Comparison of ENCODE assay signal across 14 cellular contexts in the genomic region with DNA sequence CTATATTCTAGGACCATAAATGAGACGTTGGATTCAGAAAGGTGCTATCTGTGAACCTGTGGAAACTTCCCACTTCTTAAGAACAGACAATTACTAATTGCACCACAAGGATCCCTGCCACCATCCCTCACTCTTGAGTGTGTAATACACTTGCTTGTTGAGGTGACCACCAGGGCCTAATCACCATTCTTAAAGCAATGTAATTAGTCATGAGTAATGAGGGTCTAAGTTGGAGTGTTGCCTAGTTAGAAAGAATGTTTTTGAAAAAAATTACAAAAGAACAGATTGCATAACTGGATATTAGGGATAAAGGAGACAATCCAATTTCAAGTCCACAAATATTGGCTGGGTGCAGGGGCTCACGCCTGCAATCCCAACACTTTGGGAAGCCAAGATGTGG.
"Had no signal": no experiment of that assay in that cellular context is flagged by ENCODE, and none has a peak within 500 bp of the region (broad histone marks: within the 10 kb centered on the region; RNA-seq: fewer than 3 reads in every experiment).

No MANE protein-coding gene starts in this region.

- H3K9me3 ChIP-seq: thyroid gland had no signal

- DNase-seq: activated CD4-positive, alpha-beta T cell treated with anti-CD3 and anti-CD28 coated beads, Interleukin-2, amount 50 U/mL, for 1 hour; activated CD4-positive, CD25-positive, alpha-beta regulatory T cell; activated naive CD4-positive, alpha-beta T cell treated with anti-CD3 and anti-CD28 coated beads, Interleukin-2, amount 10 ng/mL, durations not matched to agents 7 days and 5 days; body of pancreas; cortex of kidney; effector CD8-positive, alpha-beta T cell; foreskin keratinocyte; glutamatergic neuron; kidney glomerular epithelial cell; left ventricle myocardium superior; mesenchymal stem cell; naive thymus-derived CD8-positive, alpha-beta T cell; thyroid gland had no signal

- H3K36me3 ChIP-seq: thyroid gland had no signal

- H3K79me2 ChIP-seq: parathyroid adenoma had no signal

- H2AFZ ChIP-seq: parathyroid adenoma had no signal

- H3K9ac ChIP-seq: parathyroid adenoma had no signal

- H3K4me3 ChIP-seq: body of pancreas, thyroid gland had no signal

- H3K27ac ChIP-seq: body of pancreas, foreskin keratinocyte, parathyroid adenoma, thyroid gland had no signal

- H3K27me3 ChIP-seq: body of pancreas, foreskin keratinocyte, thyroid gland had no signal

- H3K4me1 ChIP-seq: body of pancreas, foreskin keratinocyte, parathyroid adenoma, thyroid gland had no signal
